1 cellular context compared by ENCODE assay signal in the genomic region with DNA sequence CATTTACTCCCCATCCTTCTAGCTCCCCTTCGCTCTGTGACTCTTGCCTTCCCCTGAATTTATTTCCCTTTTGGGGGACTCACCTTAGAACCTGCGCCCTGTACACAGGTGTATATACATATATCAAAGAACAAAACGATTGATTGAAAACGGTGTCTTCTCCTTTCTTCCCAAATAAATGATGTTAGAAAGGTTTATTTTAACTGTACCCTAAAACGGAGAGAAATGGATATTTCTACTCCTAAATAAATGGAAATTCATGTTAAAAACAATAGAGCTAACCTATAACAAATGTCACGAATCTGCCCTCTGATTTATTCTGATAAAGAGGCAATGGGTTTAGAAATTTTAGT.
TF ChIP-seq lines count a peak whose summit lies in the region.

No MANE protein-coding gene starts in this region.

TF ChIP-seq in A549, 52 proteins besides CTCF, POLR2A, EP300 and RAD21 (continued from another document):
- peak; percentile 83 for TF ChIP-seq REST (IDR thresholded peaks at IDR 0.05)
